ENCODE assay signal across 11 cellular contexts in the genomic region with DNA sequence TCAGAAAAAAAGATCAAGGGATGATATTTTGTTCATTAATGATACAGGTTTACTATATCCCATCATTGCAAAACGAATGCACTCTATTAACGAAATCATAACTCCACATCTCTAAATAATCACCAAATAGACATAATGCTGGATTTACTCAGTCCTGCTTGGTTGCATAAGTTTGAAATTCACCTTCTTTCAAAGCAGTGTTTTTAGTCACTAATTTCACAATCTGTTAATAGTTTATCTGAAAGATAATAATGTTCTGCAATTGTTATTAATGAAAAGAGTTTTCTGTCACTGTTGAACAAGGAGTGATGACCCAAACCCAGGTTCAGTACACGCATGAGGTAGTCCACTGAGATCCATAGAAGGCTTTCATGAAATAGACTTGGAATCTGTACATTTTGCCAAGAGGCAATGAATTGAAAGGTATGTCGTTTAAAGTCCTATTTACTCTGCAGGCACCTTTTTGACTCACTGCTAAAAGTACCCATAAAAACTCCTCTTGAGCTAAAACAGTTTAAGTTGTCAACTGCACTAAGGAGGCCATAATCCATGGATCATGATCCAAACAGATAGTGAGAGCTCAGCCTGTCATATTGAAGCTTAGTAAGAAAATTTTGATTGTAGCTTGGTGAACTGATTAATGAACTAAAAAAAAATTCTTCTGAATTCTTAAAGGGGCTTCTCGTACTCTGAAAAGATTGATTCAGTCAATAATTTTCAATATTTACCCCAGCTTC.
DNase-seq lines count a peak whose midpoint lies in the region; TF ChIP-seq lines count a peak whose summit lies in the region.
"Had no signal": no experiment of that assay in that cellular context is flagged by ENCODE, and none has a peak within 500 bp of the region (broad histone marks: within the 10 kb centered on the region; RNA-seq: fewer than 3 reads in every experiment).

No MANE protein-coding gene starts in this region.

- DNase-seq in activated T-cell treated with anti-CD3 and anti-CD28 coated beads, Interleukin-2, amount 50 U/mL, for 24 hours: no peak
- DNase-seq in activated T-cell treated with anti-CD3 and anti-CD28 coated beads, Interleukin-2, amount 50 U/mL, for 48 hours: no peak
- DNase-seq in NB4 (ENCODE audit: low read depth) (no peak), erythroblast (lab: John Stamatoyannopoulos, UW) (peak; percentile 30 to 47), SW480 (ENCODE audit: low spot score) (no peak), cerebellar nuclear complex (lab: John Stamatoyannopoulos, UW) (no peak), nucleus accumbens (lab: John Stamatoyannopoulos, UW) (no peak)
- DNase-seq: endodermal cell had no signal

- H3K9me3 ChIP-seq in thymus (ENCODE audit: control insufficient read depth): no peaks in the 10 kb centered on the region
- H3K9me3 ChIP-seq: right atrium auricular region had no signal

- TF ChIP-seq CTCF in NB4 (IDR thresholded peaks at IDR 0.05; ENCODE audit: low read depth, low read length): no peak

- H3K4me1 ChIP-seq in thymus (ENCODE audit: control insufficient read depth, insufficient read depth, low read length): peaks cover 7% of the 10 kb centered on the region
- H3K4me1 ChIP-seq: right atrium auricular region had no signal

- no peaks in the 10 kb centered on the region for H3K9me3 Mint-ChIP-seq in activated T-cell treated with anti-CD3 and anti-CD28 coated beads, Interleukin-2, amount 50 U/mL, for 24 hours
- H3K9me3 Mint-ChIP-seq: endodermal cell had no signal

- 68% methylated on average over 5 of the region's 5 CpGs for WGBS in thymus

- H3K36me3 ChIP-seq in thymus (ENCODE audit: control insufficient read depth, insufficient read depth): no peaks in the 10 kb centered on the region
- H3K36me3 ChIP-seq: right atrium auricular region had no signal

- H3K27ac Mint-ChIP-seq in activated T-cell treated with anti-CD3 and anti-CD28 coated beads, Interleukin-2, amount 50 U/mL, for 24 hours: peak overlapping the region; percentile 92
- H3K27ac Mint-ChIP-seq: endodermal cell had no signal

- H3K36me3 Mint-ChIP-seq in activated T-cell treated with anti-CD3 and anti-CD28 coated beads, Interleukin-2, amount 50 U/mL, for 24 hours (ENCODE audit: low read depth): no peaks in the 10 kb centered on the region

- no peaks in the 10 kb centered on the region for H3K27me3 ChIP-seq in thymus (ENCODE audit: control insufficient read depth, insufficient read depth)
- H3K27me3 ChIP-seq: right atrium auricular region had no signal

- H3K4me3 Mint-ChIP-seq in activated T-cell treated with anti-CD3 and anti-CD28 coated beads, Interleukin-2, amount 50 U/mL, for 24 hours: peak overlapping the region; percentile 62
- H3K4me3 Mint-ChIP-seq: endodermal cell had no signal

- peak overlapping the region; percentile 10 for H3K27ac ChIP-seq in thymus (ENCODE audit: low read depth)
- H3K27ac ChIP-seq: right atrium auricular region, RWPE1 had no signal

- H3K27me3 Mint-ChIP-seq in activated T-cell treated with anti-CD3 and anti-CD28 coated beads, Interleukin-2, amount 50 U/mL, for 24 hours: no peaks in the 10 kb centered on the region

- peaks cover 81% of the 10 kb centered on the region for H3K4me1 Mint-ChIP-seq in activated T-cell treated with anti-CD3 and anti-CD28 coated beads, Interleukin-2, amount 50 U/mL, for 24 hours (ENCODE audit: low read depth)

- TF ChIP-seq POLR2A in NB4 (IDR thresholded peaks at IDR 0.05; ENCODE audit: extremely low read depth, insufficient read length) (no peak), erythroblast (IDR thresholded peaks at IDR 0.05; ENCODE audit: low read length) (no peak)

- H3K4me3 ChIP-seq in NB4 (ENCODE audit: low read depth, low read length): peak overlapping the region; percentile 61
- peak overlapping the region; percentile 41 for H3K4me3 ChIP-seq in thymus (ENCODE audit: low read length)
- H3K4me3 ChIP-seq: right atrium auricular region had no signal

Comparison
In these comparisons a context has a peak if more than half of its experiments do, and no peak if none do; other contexts are left out.
1. DNase-seq: peak in erythroblast (2 of 2); none in activated T-cell treated with anti-CD3 and anti-CD28 coated beads, Interleukin-2, amount 50 U/mL, for 24 hours (single experiment), activated T-cell treated with anti-CD3 and anti-CD28 coated beads, Interleukin-2, amount 50 U/mL, for 48 hours (0 of 2), NB4 (single experiment), SW480 (single experiment), cerebellar nuclear complex (0 of 2) and nucleus accumbens (0 of 56).